ENCODE assay signal across 8 cellular contexts in genomic region chr12:25959069-25959961, GRCh38. TPM values are rescaled to one million over a fixed set of nuclear protein-coding genes. Genes with fewer than 3 reads are reported as not detected.
A peak's percentile ranks its signal among the peaks of the same experiment; 100 is the strongest.
DNase-seq lines count a peak whose midpoint lies in the region; TF ChIP-seq lines count a peak whose summit lies in the region.

No MANE protein-coding gene starts in this region.

- H3K27me3 ChIP-seq in DOHH2 (ENCODE audit: control insufficient read depth, low read length) (peaks cover 49% of the 10 kb centered on the region), right atrium auricular region (no peaks in the 10 kb centered on the region)

- H3K4me1 ChIP-seq in DOHH2 (ENCODE audit: control insufficient read depth, low read length) (no peaks in the 10 kb centered on the region), right atrium auricular region (peaks cover 0 to 44% of the 10 kb centered on the region in 2 donors)

- H3F3A ChIP-seq in DOHH2 (ENCODE audit: control insufficient read depth, insufficient read depth): no peaks in the 10 kb centered on the region

- H3K4me3 ChIP-seq in DOHH2 (ENCODE audit: low read length): peak overlapping the region; percentile 27; the same call in 1 of the 2 replicates
- H3K4me3 ChIP-seq in right atrium auricular region: peak overlapping the region; percentile 85 to 86

- no peaks in the 10 kb centered on the region for H4K20me1 ChIP-seq in DOHH2 (ENCODE audit: control insufficient read depth, insufficient read depth, low read depth, low read length)

- no peak for TF ChIP-seq CTCF in DOHH2 (IDR thresholded peaks at IDR 0.05; ENCODE audit: low read depth, low read length, poor library complexity, severe bottlenecking)
- peak in 1 of 2 donors; percentile 21 for TF ChIP-seq CTCF in right atrium auricular region (IDR thresholded peaks at IDR 0.05)

- no peaks in the 10 kb centered on the region for H3K79me2 ChIP-seq in DOHH2 (ENCODE audit: control insufficient read depth, low read length)

- peak overlapping the region; percentile 45 for H3K4me2 ChIP-seq in DOHH2 (ENCODE audit: low read length)

- H3K9me3 ChIP-seq in DOHH2 (ENCODE audit: control insufficient read depth, insufficient read depth, low read length) (no peaks in the 10 kb centered on the region), right atrium auricular region (no peaks in the 10 kb centered on the region)

- H3K36me3 ChIP-seq in DOHH2 (ENCODE audit: control insufficient read depth, low read length) (no peaks in the 10 kb centered on the region), right atrium auricular region (no peaks in the 10 kb centered on the region)

- H3K27ac ChIP-seq in DOHH2 (ENCODE audit: low read depth, low read length): no peak overlapping the region
- H3K27ac ChIP-seq in right atrium auricular region: peak overlapping the region; percentile 94 to 99

- H3K9me2 ChIP-seq in DOHH2 (replicated peaks; ENCODE audit: control insufficient read depth, low read length): no peaks in the 10 kb centered on the region

- DNase-seq in HCEC 1CT: peak; percentile 88
- DNase-seq in NCI-H748 treated with DMSO at 0.1 percent for 48 hours (lab: John Stamatoyannopoulos, UW): peak; percentile 2
- DNase-seq in astrocyte of the hippocampus (ENCODE audit: low read depth, low spot score): peak; percentile 78
- peak; percentile 80 for DNase-seq in right atrium auricular region (ENCODE audit: low spot score)
- peak; percentile 87 for DNase-seq in pons (ENCODE audit: low spot score)
- no peak for DNase-seq in NCI-H446 (lab: John Stamatoyannopoulos, UW)
- DNase-seq in NCI-H1436 (lab: John Stamatoyannopoulos, UW): no peak

RNA-seq across cellular contexts. Expression of gene RASSF8, which starts 0.8 kb away (rescaled TPM):
- 10 to 100 TPM; 44.4 to 67.4 TPM for total RNA-seq in right atrium auricular region

Comparison
In these comparisons a context has a peak if more than half of its experiments do, and no peak if none do; other contexts are left out.
1. DNase-seq: peak in HCEC 1CT (single experiment), NCI-H748 treated with DMSO at 0.1 percent for 48 hours (single experiment), astrocyte of the hippocampus (single experiment), right atrium auricular region (single experiment) and pons (single experiment); none in NCI-H446 (0 of 2) and NCI-H1436 (single experiment).